ENCODE assay signal across 1 cellular context in genomic region chrX:30973784-30974427, GRCh38.
TF ChIP-seq lines count a peak whose summit lies in the region.

No MANE protein-coding gene starts in this region.

TF ChIP-seq in K562, 482 proteins besides CTCF, POLR2A, EP300 and RAD21 (continued from another document and continues in another):
- no peak for TF ChIP-seq CBX2 (IDR thresholded peaks at IDR 0.05; ENCODE audit: insufficient read depth, low read length, poor library complexity, severe bottlenecking)
- TF ChIP-seq GTF2A2 (tag; IDR thresholded peaks at IDR 0.05), result peak; percentile 89
- TF ChIP-seq ESRRB (CRISPR knock-in tag; IDR thresholded peaks at IDR 0.05; ENCODE audit: borderline replicate concordance), result no peak
- TF ChIP-seq JUND (IDR thresholded peaks at IDR 0.05; ENCODE audit: borderline replicate concordance, low read depth, low read length), result no peak
- peak; percentile 56; the same call in 2 of the 3 replicates for TF ChIP-seq JUND (tag; IDR thresholded peaks at IDR 0.05; ENCODE audit: borderline replicate concordance, low read depth, low read length)
- no peak for TF ChIP-seq ARHGAP35 (IDR thresholded peaks at IDR 0.05; ENCODE audit: partially characterized antibody)
- TF ChIP-seq ZNF354B (CRISPR knock-in tag; IDR thresholded peaks at IDR 0.05), result peak; percentile 75
- TF ChIP-seq ZNF507 (tag; conservative IDR thresholded peaks at IDR 0.05), result 0 out of 2 replicates have a peak, but pooled peaks have one; percentile 8
- peak in 1 of 2 experiments; percentile 96; a peak in 2 of 4 replicates for TF ChIP-seq TEAD1 (CRISPR knock-in tag; IDR thresholded peaks at IDR 0.05)
- peak; percentile 59; the same call in 1 of the 2 replicates for TF ChIP-seq HINFP (tag; conservative IDR thresholded peaks at IDR 0.05; ENCODE audit: low read depth)
- no peak for TF ChIP-seq ZEB2 (IDR thresholded peaks at IDR 0.05)
- no peak for TF ChIP-seq ZFX (CRISPR knock-in tag; IDR thresholded peaks at IDR 0.05)
- no peak for TF ChIP-seq CSDE1 (IDR thresholded peaks at IDR 0.05)
- TF ChIP-seq ZBTB34 (CRISPR knock-in tag; IDR thresholded peaks at IDR 0.05), result no peak
- TF ChIP-seq VEZF1 (CRISPR knock-in tag; IDR thresholded peaks at IDR 0.05), result peak; percentile 52
- no peak for TF ChIP-seq TAF9B (IDR thresholded peaks at IDR 0.05; ENCODE audit: partially characterized antibody)
- no peak for TF ChIP-seq STAT5A (IDR thresholded peaks at IDR 0.05; ENCODE audit: borderline replicate concordance, low read length)
- no peak for TF ChIP-seq ZNF695 (CRISPR knock-in tag; IDR thresholded peaks at IDR 0.05)
- TF ChIP-seq KHSRP (IDR thresholded peaks at IDR 0.05), result no peak
- TF ChIP-seq ZBTB26 (CRISPR knock-in tag; IDR thresholded peaks at IDR 0.05), result peak; percentile 42; the same call in 1 of the 2 replicates
- TF ChIP-seq ZNF592 (IDR thresholded peaks at IDR 0.05), result peak; percentile 93
- TF ChIP-seq ZNF696 (CRISPR knock-in tag; conservative IDR thresholded peaks at IDR 0.05), result no peak
- TF ChIP-seq NR4A1 (CRISPR knock-in tag; IDR thresholded peaks at IDR 0.05), result no peak
- peak; percentile 97 for TF ChIP-seq NR4A1 (tag; IDR thresholded peaks at IDR 0.05)
- no peak for TF ChIP-seq SP2 (IDR thresholded peaks at IDR 0.05; ENCODE audit: extremely low read depth, low read depth, low read length, poor library complexity, severe bottlenecking)
- TF ChIP-seq ZBTB49 (CRISPR knock-in tag; IDR thresholded peaks at IDR 0.05; ENCODE audit: borderline replicate concordance), result no peak
- no peak for TF ChIP-seq SRSF1 (IDR thresholded peaks at IDR 0.05; ENCODE audit: low read depth, low read length)
- TF ChIP-seq ZBTB9 (CRISPR knock-in tag; IDR thresholded peaks at IDR 0.05), result peak; percentile 96
- TF ChIP-seq ZNF77 (CRISPR knock-in tag; IDR thresholded peaks at IDR 0.05), result no peak
- TF ChIP-seq E2F5 (CRISPR knock-in tag; IDR thresholded peaks at IDR 0.05), result no peak
- TF ChIP-seq FOXJ2 (tag; IDR thresholded peaks at IDR 0.05), result no peak
- no peak for TF ChIP-seq PML (IDR thresholded peaks at IDR 0.05; ENCODE audit: low read length)
- no peak for TF ChIP-seq PBX2 (CRISPR knock-in tag; IDR thresholded peaks at IDR 0.05; ENCODE audit: low read depth)
- TF ChIP-seq PBX2 (tag; conservative IDR thresholded peaks at IDR 0.05; ENCODE audit: low read depth), result 0 out of 2 replicates have a peak, but pooled peaks have one; percentile 18
- no peak for TF ChIP-seq TCF7 (IDR thresholded peaks at IDR 0.05; ENCODE audit: borderline replicate concordance)
- no peak for TF ChIP-seq ZNF121 (CRISPR knock-in tag; conservative IDR thresholded peaks at IDR 0.05)
- TF ChIP-seq CXXC5 (CRISPR knock-in tag; IDR thresholded peaks at IDR 0.05), result no peak
- no peak for TF ChIP-seq ESRRA (IDR thresholded peaks at IDR 0.05; ENCODE audit: borderline replicate concordance, low read depth)
- TF ChIP-seq ZNF217 (CRISPR knock-in tag; IDR thresholded peaks at IDR 0.05), result no peak
- TF ChIP-seq IRF9 (tag; IDR thresholded peaks at IDR 0.05), result peak; percentile 91
- no peak for TF ChIP-seq CTBP1 (IDR thresholded peaks at IDR 0.05; ENCODE audit: borderline replicate concordance)
- TF ChIP-seq PURB (CRISPR knock-in tag; IDR thresholded peaks at IDR 0.05; ENCODE audit: low read depth), result no peak
- TF ChIP-seq DIDO1 (tag; IDR thresholded peaks at IDR 0.05; ENCODE audit: low read depth), result peak; percentile 73; the same call in 1 of the 2 replicates
- no peak for TF ChIP-seq RCOR1 (IDR thresholded peaks at IDR 0.05; ENCODE audit: borderline replicate concordance in 1 of 2, low read depth in 2 of 2, low read length in 2 of 2)
- TF ChIP-seq ETV1 (tag; conservative IDR thresholded peaks at IDR 0.05; ENCODE audit: low read depth), result 0 out of 2 replicates have a peak, but pooled peaks have one; percentile 11
- TF ChIP-seq PREB (CRISPR knock-in tag; IDR thresholded peaks at IDR 0.05), result no peak
- no peak for TF ChIP-seq BRD9 (IDR thresholded peaks at IDR 0.05; ENCODE audit: low read depth, partially characterized antibody)
